ENCODE assay signal across 9 cellular contexts in the genomic region with DNA sequence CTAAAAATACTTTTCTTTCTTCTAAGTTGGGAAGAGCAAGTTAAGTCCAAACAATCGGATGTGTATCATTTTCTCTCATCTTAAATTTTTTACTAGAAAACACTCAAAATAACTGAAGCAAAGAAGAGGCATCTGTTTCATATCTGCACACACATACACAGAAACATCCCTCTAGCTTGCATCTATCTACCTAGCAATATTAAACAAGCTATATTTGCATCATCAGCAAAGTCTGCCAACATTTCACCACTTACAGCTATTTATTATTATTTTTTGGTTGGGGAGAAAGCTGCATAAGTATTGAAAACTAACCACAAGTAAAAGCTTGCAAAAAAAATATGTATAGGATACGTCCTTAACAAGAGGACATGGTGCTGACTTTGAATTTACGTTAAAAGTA. TPM values are rescaled to one million over a fixed set of nuclear protein-coding genes. Genes with fewer than 3 reads are reported as not detected.
DNase-seq lines count a peak whose midpoint lies in the region; ATAC-seq and TF ChIP-seq lines count a peak whose summit lies in the region.
"Had no signal": no experiment of that assay in that cellular context is flagged by ENCODE, and none has a peak within 500 bp of the region (broad histone marks: within the 10 kb centered on the region; RNA-seq: fewer than 3 reads in every experiment).

No MANE protein-coding gene starts in this region.

- peaks cover 5% of the 10 kb centered on the region; the same call in 1 of the 2 replicates for H3K27me3 Mint-ChIP-seq in HFFc6 (ENCODE audit: insufficient read depth)
- peaks cover 39% of the 10 kb centered on the region for H3K27me3 Mint-ChIP-seq in activated T-helper 1 cell treated with anti-CD3 and anti-CD28 coated beads, Interleukin-12 subunit alpha, Interleukin-12 subunit beta, Interleukin-2, Interleukin-4 antibody, amounts not matched to agents 30 ng/mL and 10 ng/mL and 1 ng/mL, durations not matched to agents 14 hours and 24 hours and 36 hours (ENCODE audit: insufficient read depth)

- H3K36me3 Mint-ChIP-seq in HFFc6 (ENCODE audit: low read depth), result peaks cover 21% of the 10 kb centered on the region
- no peaks in the 10 kb centered on the region for H3K36me3 Mint-ChIP-seq in activated T-helper 1 cell treated with anti-CD3 and anti-CD28 coated beads, Interleukin-12 subunit alpha, Interleukin-12 subunit beta, Interleukin-2, Interleukin-4 antibody, amounts not matched to agents 30 ng/mL and 10 ng/mL and 1 ng/mL, durations not matched to agents 14 hours and 24 hours and 36 hours (ENCODE audit: low read depth)
- no peaks in the 10 kb centered on the region for H3K36me3 Mint-ChIP-seq in stimulated activated effector memory CD8-positive, alpha-beta T cell treated with anti-CD3 and anti-CD28 coated beads, Interleukin-12 subunit alpha, Interleukin-12 subunit beta, amount 100 ng/mL, for 72 hours

- H3K4me3 ChIP-seq in iPS-15b (ENCODE audit: low read depth, low read length), result peak overlapping the region; percentile 19
- no peak overlapping the region for H3K4me3 ChIP-seq in effector memory CD4-positive, alpha-beta T cell (ENCODE audit: insufficient read depth, low read depth, low read length, poor library complexity, severe bottlenecking)

- no peak for ATAC-seq in stimulated activated effector memory CD8-positive, alpha-beta T cell treated with anti-CD3 and anti-CD28 coated beads, Interleukin-12 subunit alpha, Interleukin-12 subunit beta, amount 100 ng/mL, for 72 hours
- no peak for ATAC-seq in HG03442 (IDR thresholded peaks at IDR 0.05; ENCODE audit: unreplicated experiment)

- peak overlapping the region; percentile 92 for H3K4me3 Mint-ChIP-seq in HFFc6
- peak overlapping the region; percentile 43 for H3K4me3 Mint-ChIP-seq in activated T-helper 1 cell treated with anti-CD3 and anti-CD28 coated beads, Interleukin-12 subunit alpha, Interleukin-12 subunit beta, Interleukin-2, Interleukin-4 antibody, amounts not matched to agents 30 ng/mL and 10 ng/mL and 1 ng/mL, durations not matched to agents 14 hours and 24 hours and 36 hours
- H3K4me3 Mint-ChIP-seq in stimulated activated effector memory CD8-positive, alpha-beta T cell treated with anti-CD3 and anti-CD28 coated beads, Interleukin-12 subunit alpha, Interleukin-12 subunit beta, amount 100 ng/mL, for 72 hours, result peak overlapping the region; percentile 78

- H3K27me3 ChIP-seq in iPS-15b (ENCODE audit: control insufficient read depth, insufficient read depth, low read length), result no peaks in the 10 kb centered on the region
- no peaks in the 10 kb centered on the region for H3K27me3 ChIP-seq in effector memory CD4-positive, alpha-beta T cell (replicated peaks; ENCODE audit: control insufficient read depth, insufficient read depth, low read length, poor library complexity, severe bottlenecking)

- peaks cover 22% of the 10 kb centered on the region for H3K4me1 ChIP-seq in iPS-15b (ENCODE audit: control insufficient read depth, insufficient read depth, low read length)
- H3K4me1 ChIP-seq in effector memory CD4-positive, alpha-beta T cell (ENCODE audit: control insufficient read depth, insufficient read depth, low read length, poor library complexity, severe bottlenecking), result no peaks in the 10 kb centered on the region

- H3K9me3 Mint-ChIP-seq in HFFc6, result no peaks in the 10 kb centered on the region
- H3K9me3 Mint-ChIP-seq in activated T-helper 1 cell treated with anti-CD3 and anti-CD28 coated beads, Interleukin-12 subunit alpha, Interleukin-12 subunit beta, Interleukin-2, Interleukin-4 antibody, amounts not matched to agents 30 ng/mL and 10 ng/mL and 1 ng/mL, durations not matched to agents 14 hours and 24 hours and 36 hours, result no peaks in the 10 kb centered on the region
- no peaks in the 10 kb centered on the region for H3K9me3 Mint-ChIP-seq in stimulated activated effector memory CD8-positive, alpha-beta T cell treated with anti-CD3 and anti-CD28 coated beads, Interleukin-12 subunit alpha, Interleukin-12 subunit beta, amount 100 ng/mL, for 72 hours

- DNase-seq in HFFc6 (no peak), kidney glomerular epithelial cell (lab: John Stamatoyannopoulos, UW) (no peak), GOT3 (lab: John Stamatoyannopoulos, UW) (no peak)
- DNase-seq in activated T-helper 1 cell treated with anti-CD3 and anti-CD28 coated beads, Interleukin-12 subunit alpha, Interleukin-12 subunit beta, Interleukin-2, Interleukin-4 antibody, amounts not matched to agents 30 ng/mL and 10 ng/mL and 1 ng/mL, durations not matched to agents 14 hours and 24 hours and 36 hours (ENCODE audit: low spot score), result no peak
- no peak for DNase-seq in stimulated activated effector memory CD8-positive, alpha-beta T cell treated with anti-CD3 and anti-CD28 coated beads, Interleukin-12 subunit alpha, Interleukin-12 subunit beta, amount 100 ng/mL, for 72 hours (ENCODE audit: low spot score in 2 of 2)
- no peak for DNase-seq in effector memory CD4-positive, alpha-beta T cell
- DNase-seq: T-helper 2 cell had no signal

- H3K9me3 ChIP-seq in iPS-15b (ENCODE audit: control insufficient read depth, insufficient read depth, low read length), result no peaks in the 10 kb centered on the region
- no peaks in the 10 kb centered on the region for H3K9me3 ChIP-seq in effector memory CD4-positive, alpha-beta T cell (ENCODE audit: control insufficient read depth, low read length)

- no peaks in the 10 kb centered on the region for H3K36me3 ChIP-seq in iPS-15b (ENCODE audit: control insufficient read depth, insufficient read depth, low read length)
- H3K36me3 ChIP-seq in effector memory CD4-positive, alpha-beta T cell (ENCODE audit: control insufficient read depth, insufficient read depth, low read length), result no peaks in the 10 kb centered on the region

- H3K27ac Mint-ChIP-seq in HFFc6, result peak overlapping the region; percentile 97
- H3K27ac Mint-ChIP-seq in activated T-helper 1 cell treated with anti-CD3 and anti-CD28 coated beads, Interleukin-12 subunit alpha, Interleukin-12 subunit beta, Interleukin-2, Interleukin-4 antibody, amounts not matched to agents 30 ng/mL and 10 ng/mL and 1 ng/mL, durations not matched to agents 14 hours and 24 hours and 36 hours, result no peak overlapping the region
- H3K27ac Mint-ChIP-seq in stimulated activated effector memory CD8-positive, alpha-beta T cell treated with anti-CD3 and anti-CD28 coated beads, Interleukin-12 subunit alpha, Interleukin-12 subunit beta, amount 100 ng/mL, for 72 hours, result no peak overlapping the region

- H3K9ac ChIP-seq in iPS-15b (ENCODE audit: low read depth, low read length), result no peak overlapping the region

- TF ChIP-seq CTCF in HFFc6 (IDR thresholded peaks at IDR 0.05), result no peak

- intact Hi-C loops in activated T-helper 1 cell treated with anti-CD3 and anti-CD28 coated beads, Interleukin-12 subunit alpha, Interleukin-12 subunit beta, Interleukin-2, Interleukin-4 antibody, amounts not matched to agents 30 ng/mL and 10 ng/mL and 1 ng/mL, durations not matched to agents 14 hours and 24 hours and 36 hours (cut with micrococcal nuclease), result loop anchor here (2.0 to 10.0 kb wide), 3 partner anchors 71 to 1671 kb away; partner anchors contain the start of genes ACTRT3, MECOM and TERC

- H3K27ac ChIP-seq in effector memory CD4-positive, alpha-beta T cell (ENCODE audit: insufficient read depth, low read length, poor library complexity, severe bottlenecking), result no peak overlapping the region

- peaks cover 68% of the 10 kb centered on the region for H3K4me1 Mint-ChIP-seq in HFFc6 (ENCODE audit: low read depth)
- H3K4me1 Mint-ChIP-seq in activated T-helper 1 cell treated with anti-CD3 and anti-CD28 coated beads, Interleukin-12 subunit alpha, Interleukin-12 subunit beta, Interleukin-2, Interleukin-4 antibody, amounts not matched to agents 30 ng/mL and 10 ng/mL and 1 ng/mL, durations not matched to agents 14 hours and 24 hours and 36 hours (ENCODE audit: low read depth), result peaks cover 27% of the 10 kb centered on the region
- peaks cover 5% of the 10 kb centered on the region for H3K4me1 Mint-ChIP-seq in stimulated activated effector memory CD8-positive, alpha-beta T cell treated with anti-CD3 and anti-CD28 coated beads, Interleukin-12 subunit alpha, Interleukin-12 subunit beta, amount 100 ng/mL, for 72 hours

RNA-seq across cellular contexts. Expression of gene GOLIM4, which starts 1.9 kb away (rescaled TPM):
- 100 to 1,000 TPM in 5 of 6 experiments, 10 to 100 TPM in 1; 99.8 to 141 (median 130) TPM for total RNA-seq in HFFc6 (2021; fragmentation: NEBNext Ultra II Directional; extraction: Animal tissue kit (Norgen Biotek cat#: 25700))
- total RNA-seq in activated T-helper 1 cell treated with anti-CD3 and anti-CD28 coated beads, Interleukin-12 subunit alpha, Interleukin-12 subunit beta, Interleukin-2, Interleukin-4 antibody, amounts not matched to agents 30 ng/mL and 10 ng/mL and 1 ng/mL, durations not matched to agents 14 hours and 24 hours and 36 hours, result 8.4 and 8.8 TPM in 2 replicates

Comparison
In these comparisons a context has a peak if more than half of its experiments do, and no peak if none do; other contexts are left out.
1. RNA of gene GOLIM4, which starts 1.9 kb away (total RNA-seq): 99.8 to 141 TPM in HFFc6; 8.4 to 8.8 TPM in activated T-helper 1 cell treated with anti-CD3 and anti-CD28 coated beads, Interleukin-12 subunit alpha, Interleukin-12 subunit beta, Interleukin-2, Interleukin-4 antibody, amounts not matched to agents 30 ng/mL and 10 ng/mL and 1 ng/mL, durations not matched to agents 14 hours and 24 hours and 36 hours; every median in the first group is over 10 times any median in the second.
2. Peak in every context shown above with its lines, with median percentiles within 50 percentile points of each other: H3K4me3 Mint-ChIP-seq.